Comparison of ENCODE assay signal across 26 cellular contexts in the genomic region with DNA sequence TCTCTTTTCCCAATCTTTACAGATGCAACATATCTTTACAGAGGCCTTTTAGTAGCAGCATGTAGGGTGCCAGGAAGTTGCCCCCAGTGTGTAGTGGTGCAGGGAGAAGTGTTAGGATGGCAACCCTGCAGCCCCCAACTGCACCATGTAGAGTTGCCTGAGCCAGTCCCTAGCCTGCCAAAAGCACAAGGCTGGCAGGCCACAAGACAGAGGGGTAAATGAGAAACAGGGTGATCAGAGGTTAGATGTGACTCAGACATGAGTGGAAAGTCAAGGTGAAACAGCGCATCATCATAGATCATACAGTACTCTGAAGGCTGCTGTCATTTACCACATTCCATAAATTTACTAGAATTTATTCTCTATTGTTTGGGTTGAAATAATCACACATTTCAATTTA.
"Had no signal": no experiment of that assay in that cellular context is flagged by ENCODE, and none has a peak within 500 bp of the region (broad histone marks: within the 10 kb centered on the region; RNA-seq: fewer than 3 reads in every experiment).

No MANE protein-coding gene starts in this region.

- H3K9me3 Mint-ChIP-seq: endodermal cell, neural crest cell had no signal

- H3K9me3 ChIP-seq: heart right ventricle, lower lobe of right lung, right atrium auricular region, stomach, thyroid gland, upper lobe of left lung, vagina had no signal

- H3K4me3 Mint-ChIP-seq: activated T-cell treated with anti-CD3 and anti-CD28 coated beads, Interleukin-2, amount 50 U/mL, for 4 hours; central memory CD8-positive, alpha-beta T cell; dendritic cell treated with granulocyte-macrophage colony-stimulating factor and Interleukin-4, amounts not matched to agents 40 ng/mL and 50 ng/mL, for 4 days; endodermal cell; naive thymus-derived CD8-positive, alpha-beta T cell; neural crest cell; T-cell had no signal

- H3K4me1 ChIP-seq: foreskin keratinocyte, heart right ventricle, left lung, lower lobe of right lung, right atrium auricular region, stomach, thyroid gland, upper lobe of left lung, vagina had no signal

- H3K27me3 Mint-ChIP-seq: central memory CD8-positive, alpha-beta T cell; dendritic cell treated with granulocyte-macrophage colony-stimulating factor and Interleukin-4, amounts not matched to agents 40 ng/mL and 50 ng/mL, for 4 days; naive thymus-derived CD8-positive, alpha-beta T cell; T-cell had no signal

- ATAC-seq: esophagus mucosa; foreskin keratinocyte; heart right ventricle; left lung; lower lobe of right lung; naive thymus-derived CD8-positive, alpha-beta T cell; T-cell had no signal

- H3K36me3 ChIP-seq: heart right ventricle, left lung, lower lobe of right lung, right atrium auricular region, stomach, thyroid gland, upper lobe of left lung, vagina had no signal

- DNase-seq: activated CD4-positive, alpha-beta T cell treated with anti-CD3 and anti-CD28 coated beads, Interleukin-2, amount 50 U/mL, for 1 hour; activated CD4-positive, CD25-positive, alpha-beta regulatory T cell; activated CD8-positive, alpha-beta memory T cell treated with anti-CD3 and anti-CD28 coated beads for 24 hours; activated naive CD4-positive, alpha-beta T cell; activated T-cell treated with anti-CD3 and anti-CD28 coated beads, Interleukin-2, amount 50 U/mL, for 4 hours; anterior cingulate cortex; endodermal cell; foreskin keratinocyte; heart right ventricle; kidney glomerular epithelial cell; left lung; lower lobe of right lung; mesenchymal stem cell; naive thymus-derived CD8-positive, alpha-beta T cell; stimulated activated CD4-positive, alpha-beta T cell treated with anti-CD3 and anti-CD28 coated beads, Interleukin-15, amount 100 ng/mL, for 24 hours; stomach; T-cell; thyroid gland; upper lobe of left lung had no signal

- H3K27me3 ChIP-seq: foreskin keratinocyte, heart right ventricle, left lung, right atrium auricular region, stomach, thyroid gland, upper lobe of left lung, vagina had no signal

- H3K27ac ChIP-seq: foreskin keratinocyte, heart right ventricle, left lung, lower lobe of right lung, right atrium auricular region, stomach, thyroid gland, upper lobe of left lung, vagina had no signal

- H3K4me3 ChIP-seq: heart right ventricle, left lung, lower lobe of right lung, right atrium auricular region, smooth muscle cell, stomach, thyroid gland, upper lobe of left lung, vagina had no signal

- H3K27ac Mint-ChIP-seq: dendritic cell treated with granulocyte-macrophage colony-stimulating factor and Interleukin-4, amounts not matched to agents 40 ng/mL and 50 ng/mL, for 4 days; endodermal cell; naive thymus-derived CD8-positive, alpha-beta T cell; T-cell had no signal

- H3K4me1 Mint-ChIP-seq: central memory CD8-positive, alpha-beta T cell; T-cell had no signal
